7 cellular contexts compared by ENCODE assay signal in genomic region chr12:111590552-111590951, GRCh38.
"Had no signal": no experiment of that assay in that cellular context is flagged by ENCODE, and none has a peak within 500 bp of the region (broad histone marks: within the 10 kb centered on the region; RNA-seq: fewer than 3 reads in every experiment).

No MANE protein-coding gene starts in this region.

- H3K27ac ChIP-seq: HL-60 had no signal

- H3K4me3 ChIP-seq: GM23338 had no signal

- ATAC-seq: GM23338, HepG2 had no signal

- H2AFZ ChIP-seq: GM23338 had no signal

- DNase-seq: H9, HCEC 1CT, HFFc6, KBM-7 had no signal

- H3K4me2 ChIP-seq: GM23338 had no signal
